Comparison of ENCODE assay signal across 25 cellular contexts in genomic region chr2:238486123-238486848, GRCh38.
"Had no signal": no experiment of that assay in that cellular context is flagged by ENCODE, and none has a peak within 500 bp of the region (broad histone marks: within the 10 kb centered on the region; RNA-seq: fewer than 3 reads in every experiment).

No MANE protein-coding gene starts in this region.

- H3K9me3 Mint-ChIP-seq: activated naive CD4-positive, alpha-beta T cell treated with anti-CD3 and anti-CD28 coated beads, Interleukin-2, amount 10 ng/mL, durations not matched to agents 7 days and 5 days; activated naive CD8-positive, alpha-beta T cell treated with anti-CD3 and anti-CD28 coated beads, Interleukin-2, amount 10 ng/mL, durations not matched to agents 7 days and 5 days; activated T-cell treated with anti-CD3 and anti-CD28 coated beads, Interleukin-2, amount 50 U/mL, for 24 hours; T-helper 2 cell treated with Interferon-gamma antibody and Interleukin-4, amounts not matched to agents 5 μg/mL and 100 μg/mL, for 36 hours had no signal

- H3K4me3 Mint-ChIP-seq: activated CD4-positive, alpha-beta memory T cell treated with anti-CD3 and anti-CD28 coated beads for 36 hours; activated naive CD4-positive, alpha-beta T cell treated with anti-CD3 and anti-CD28 coated beads, Interleukin-2, amount 10 ng/mL, durations not matched to agents 7 days and 5 days; activated naive CD8-positive, alpha-beta T cell treated with anti-CD3 and anti-CD28 coated beads, Interleukin-2, amount 10 ng/mL, durations not matched to agents 7 days and 5 days; activated T-cell treated with anti-CD3 and anti-CD28 coated beads, Interleukin-2, amount 50 U/mL, for 24 hours; brain; T-helper 2 cell treated with Interferon-gamma antibody and Interleukin-4, amounts not matched to agents 5 μg/mL and 100 μg/mL, for 36 hours had no signal

- H3K4me1 Mint-ChIP-seq: activated naive CD4-positive, alpha-beta T cell treated with anti-CD3 and anti-CD28 coated beads, Interleukin-2, amount 10 ng/mL, durations not matched to agents 7 days and 5 days; brain had no signal

- H3K27me3 ChIP-seq: ascending aorta, foreskin keratinocyte, left lung, right atrium auricular region, spleen, suprapubic skin, tibial artery had no signal

- H3K4me1 ChIP-seq: ascending aorta, foreskin keratinocyte, left lung, lower lobe of right lung, parathyroid adenoma, right atrium auricular region, spleen, suprapubic skin had no signal

- H3K27ac ChIP-seq: ascending aorta, foreskin keratinocyte, left lung, lower lobe of right lung, parathyroid adenoma, right atrium auricular region, spleen, suprapubic skin, tibial artery had no signal

- H3K36me3 ChIP-seq: ascending aorta, left lung, lower lobe of right lung, right atrium auricular region, spleen, suprapubic skin, tibial artery had no signal

- DNase-seq: activated CD4-positive, alpha-beta memory T cell treated with anti-CD3 and anti-CD28 coated beads for 36 hours; activated CD4-positive, alpha-beta T cell treated with anti-CD3 and anti-CD28 coated beads for 48 hours; activated CD8-positive, alpha-beta memory T cell treated with anti-CD3 and anti-CD28 coated beads, Interleukin-2, amount 50 U/mL, for 48 hours; activated gamma-delta T cell; activated naive CD4-positive, alpha-beta T cell treated with anti-CD3 and anti-CD28 coated beads, Interleukin-2, amount 10 ng/mL, durations not matched to agents 7 days and 5 days; activated naive CD8-positive, alpha-beta T cell treated with anti-CD3 and anti-CD28 coated beads, Interleukin-2, amount 10 ng/mL, durations not matched to agents 7 days and 5 days; activated T-cell treated with anti-CD3 and anti-CD28 coated beads, Interleukin-2, amount 50 U/mL, for 24 hours; caudate nucleus; cortex of kidney; foreskin keratinocyte; left lung; lower lobe of right lung; mesendoderm; nucleus accumbens; spleen; stimulated activated naive CD4-positive, alpha-beta T cell; T-helper 1 cell; tibial artery had no signal

- H3K27me3 Mint-ChIP-seq: activated CD4-positive, alpha-beta memory T cell treated with anti-CD3 and anti-CD28 coated beads for 36 hours; activated naive CD8-positive, alpha-beta T cell treated with anti-CD3 and anti-CD28 coated beads, Interleukin-2, amount 10 ng/mL, durations not matched to agents 7 days and 5 days; activated T-cell treated with anti-CD3 and anti-CD28 coated beads, Interleukin-2, amount 50 U/mL, for 24 hours had no signal

- ATAC-seq: foreskin keratinocyte, left lung had no signal

- H3K36me3 Mint-ChIP-seq: activated CD4-positive, alpha-beta memory T cell treated with anti-CD3 and anti-CD28 coated beads for 36 hours; activated naive CD4-positive, alpha-beta T cell treated with anti-CD3 and anti-CD28 coated beads, Interleukin-2, amount 10 ng/mL, durations not matched to agents 7 days and 5 days; brain had no signal

- H3K9me3 ChIP-seq: ascending aorta, left lung, lower lobe of right lung, right atrium auricular region, suprapubic skin had no signal

- FAIRE-seq: endothelial cell of umbilical vein had no signal

- H3K4me3 ChIP-seq: ascending aorta, left lung, lower lobe of right lung, right atrium auricular region, spleen, suprapubic skin, tibial artery had no signal

- H3K27ac Mint-ChIP-seq: activated CD4-positive, alpha-beta memory T cell treated with anti-CD3 and anti-CD28 coated beads for 36 hours; activated naive CD4-positive, alpha-beta T cell treated with anti-CD3 and anti-CD28 coated beads, Interleukin-2, amount 10 ng/mL, durations not matched to agents 7 days and 5 days; activated naive CD8-positive, alpha-beta T cell treated with anti-CD3 and anti-CD28 coated beads, Interleukin-2, amount 10 ng/mL, durations not matched to agents 7 days and 5 days; activated T-cell treated with anti-CD3 and anti-CD28 coated beads, Interleukin-2, amount 50 U/mL, for 24 hours; brain; T-helper 2 cell treated with Interferon-gamma antibody and Interleukin-4, amounts not matched to agents 5 μg/mL and 100 μg/mL, for 36 hours had no signal
